ENCODE assay signal across 2 cellular contexts in genomic region chr9:114606068-114606467, GRCh38.
TF ChIP-seq lines count a peak whose summit lies in the region.

No MANE protein-coding gene starts in this region.

TF ChIP-seq in GM23338, 12 proteins besides CTCF, POLR2A, EP300 and RAD21:
- no peak for TF ChIP-seq NANOG (IDR thresholded peaks at IDR 0.05; ENCODE audit: borderline replicate concordance)
- no peak for TF ChIP-seq STAT1 (IDR thresholded peaks at IDR 0.05; ENCODE audit: unreplicated experiment)
- no peak for TF ChIP-seq POLR2AphosphoS5 (IDR thresholded peaks at IDR 0.05; ENCODE audit: low read depth)
- no peak for TF ChIP-seq CREB1 (CRISPR knock-in tag; IDR thresholded peaks at IDR 0.05; ENCODE audit: low read depth)
- TF ChIP-seq REST (IDR thresholded peaks at IDR 0.05; ENCODE audit: unreplicated experiment), result no peak
- no peak for TF ChIP-seq ETS1 (IDR thresholded peaks at IDR 0.05)
- no peak for TF ChIP-seq ZNF331 (CRISPR knock-in tag; IDR thresholded peaks at IDR 0.05; ENCODE audit: low read depth)
- TF ChIP-seq EZH2 (IDR thresholded peaks at IDR 0.05; ENCODE audit: low read depth, unreplicated experiment), result no peak
- no peak for TF ChIP-seq JUNB (IDR thresholded peaks at IDR 0.05; ENCODE audit: unreplicated experiment)
- no peak for TF ChIP-seq ZNF462 (CRISPR knock-in tag; IDR thresholded peaks at IDR 0.05)
- TF ChIP-seq EZH2phosphoT487 (IDR thresholded peaks at IDR 0.05; ENCODE audit: unreplicated experiment), result no peak
- no peak for TF ChIP-seq ZNF114 (CRISPR knock-in tag; IDR thresholded peaks at IDR 0.05)

TF ChIP-seq in liver, 16 proteins besides CTCF, POLR2A, EP300 and RAD21 (continued from another document):
- TF ChIP-seq MAX (IDR thresholded peaks at IDR 0.05), result no peak
